ENCODE assay signal across 8 cellular contexts in the genomic region with DNA sequence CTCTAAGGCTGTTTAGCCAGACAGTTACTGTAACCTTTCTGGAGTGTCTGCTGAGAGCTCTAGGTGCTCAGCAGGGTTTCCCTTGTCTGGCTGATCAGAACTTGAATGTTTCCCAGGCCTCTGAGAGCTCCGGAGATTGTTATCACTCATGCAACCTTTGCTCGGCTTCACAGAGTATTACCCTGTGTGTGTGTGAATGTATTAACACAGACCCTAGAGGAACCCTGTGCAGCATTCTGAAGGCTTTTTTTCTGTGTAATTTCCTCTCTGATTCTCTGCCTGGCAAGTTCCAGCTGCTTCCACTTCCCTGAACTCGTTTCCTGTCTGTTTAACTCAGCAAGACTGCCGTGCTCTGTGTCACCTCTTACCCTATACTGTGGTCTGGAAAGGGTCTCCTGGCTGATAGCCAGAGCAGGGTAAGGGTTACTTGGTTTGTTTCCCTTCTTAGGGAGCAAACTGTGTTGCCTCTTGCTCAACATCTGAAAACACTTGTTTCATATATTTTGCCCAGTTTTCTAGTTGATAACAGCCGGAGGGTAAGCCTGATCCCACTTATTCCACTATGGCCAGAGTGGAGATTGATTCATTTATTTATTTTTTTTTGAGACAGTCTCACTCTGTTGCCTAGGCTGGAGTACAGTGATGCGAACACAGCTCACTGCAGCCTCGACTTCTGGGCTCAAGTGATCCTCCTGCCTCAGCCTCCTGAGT. TPM values are rescaled to one million over a fixed set of nuclear protein-coding genes. Genes with fewer than 3 reads are reported as not detected.
DNase-seq lines count a peak whose midpoint lies in the region; ATAC-seq and TF ChIP-seq lines count a peak whose summit lies in the region.

No MANE protein-coding gene starts in this region.

- no peak overlapping the region for H3K4me2 ChIP-seq in mesendoderm (ENCODE audit: low read length)

- H3K56ac ChIP-seq in mesendoderm (ENCODE audit: low read length): no peak overlapping the region

- peaks cover 27% of the 10 kb centered on the region for H3K36me3 Mint-ChIP-seq in brain

- CTCF ChIA-PET in AG04450 (lab: Charles Lee): interaction anchor here (0.5 to 1.6 kb wide), 3 partner anchors 70 to 178 kb away, joined by 4 to 8 read pairs (median 6); no protein-coding TSS in a partner anchor

- no peaks in the 10 kb centered on the region for H3K79me2 ChIP-seq in mesendoderm (ENCODE audit: control insufficient read depth, insufficient read depth, low read length)

- H3K27ac ChIP-seq in AG04450 (ENCODE audit: low read depth, low read length): peak overlapping the region; percentile 84
- H3K27ac ChIP-seq in KOPT-K1 (ENCODE audit: low read depth, low read length, poor library complexity, severe bottlenecking): peak overlapping the region; percentile 53
- peak overlapping the region; percentile 33 for H3K27ac ChIP-seq in mesendoderm (ENCODE audit: low read depth, low read length)

- H3K4me1 ChIP-seq in mesendoderm (ENCODE audit: control insufficient read depth, low read depth, low read length): no peaks in the 10 kb centered on the region

- H3K23ac ChIP-seq in mesendoderm (ENCODE audit: low read length): no peak overlapping the region

- DNase-seq in AG04450 (ENCODE audit: low read depth, low spot score): peak; percentile 8
- DNase-seq in mesendoderm: peak; percentile 43
- no peak for DNase-seq in epidermal melanocyte (ENCODE audit: insufficient read length, low spot score)
- no peak for DNase-seq in NCI-H146 (lab: John Stamatoyannopoulos, UW)

- no CpG with 5 or more reads among the region's 7 CpGs for WGBS in mesendoderm (ENCODE audit: extremely low coverage, insufficient coverage, low lambda C conversion rate)

- H3K79me1 ChIP-seq in mesendoderm (ENCODE audit: low read length): no peaks in the 10 kb centered on the region

- H3K4me3 ChIP-seq in AG04450 (ENCODE audit: low read depth, low read length) (no peak overlapping the region), mesendoderm (ENCODE audit: low read length) (no peak overlapping the region)

- peaks cover 20% of the 10 kb centered on the region for H3K4me1 Mint-ChIP-seq in brain

- H3K4me3 Mint-ChIP-seq in brain: peak overlapping the region in 1 of 5 experiments; percentile 15

- H2BK5ac ChIP-seq in mesendoderm (ENCODE audit: low read length): no peak overlapping the region

- no peak for ATAC-seq in GM18858 (IDR thresholded peaks at IDR 0.05; ENCODE audit: unreplicated experiment)
- ATAC-seq in HG03439 (IDR thresholded peaks at IDR 0.05; ENCODE audit: unreplicated experiment): no peak

- H3K27ac Mint-ChIP-seq in brain: peak overlapping the region in 4 of 5 experiments; percentile 21 to 92 (median 70)

- H3K36me3 ChIP-seq in KOPT-K1 (ENCODE audit: insufficient read depth, low read length) (peaks cover 64% of the 10 kb centered on the region), mesendoderm (ENCODE audit: control insufficient read depth, insufficient read depth, low read length) (no peaks in the 10 kb centered on the region)

- no peak overlapping the region for H4K8ac ChIP-seq in mesendoderm (ENCODE audit: low read depth, low read length)

- H3K9me3 Mint-ChIP-seq in brain: no peaks in the 10 kb centered on the region

- H3K9ac ChIP-seq in mesendoderm (ENCODE audit: low read length): no peak overlapping the region

- no peak overlapping the region for H4K5ac ChIP-seq in mesendoderm (ENCODE audit: low read length)

- no peak overlapping the region for H2BK120ac ChIP-seq in mesendoderm (ENCODE audit: low read depth, low read length)

- no peaks in the 10 kb centered on the region for H3K9me3 ChIP-seq in AG04450 (ENCODE audit: control insufficient read depth, insufficient read depth, low read length)
- H3K9me3 ChIP-seq in KOPT-K1 (ENCODE audit: insufficient read depth, low read length, poor library complexity, severe bottlenecking): no peaks in the 10 kb centered on the region

- H3K27me3 Mint-ChIP-seq in brain: no peaks in the 10 kb centered on the region

- no peak overlapping the region for H3K4ac ChIP-seq in mesendoderm (ENCODE audit: low read depth, low read length)

- TF ChIP-seq CTCF in AG04450 (IDR thresholded peaks at IDR 0.05; ENCODE audit: low read depth, low read length) (no peak), brain (conservative IDR thresholded peaks at IDR 0.05) (no peak)

- no peak overlapping the region for H2AK5ac ChIP-seq in mesendoderm (ENCODE audit: low read length)

- POLR2A ChIA-PET in AG04450 (lab: Yijun Ruan, JAX): interaction anchor here (0.7 to 1.8 kb wide), 2 partner anchors 22 to 33 kb away, joined by 3 to 12 read pairs; a partner anchor contains a TSS

- H3K27me3 ChIP-seq in AG04450 (ENCODE audit: control insufficient read depth, insufficient read depth, low read length) (no peaks in the 10 kb centered on the region), mesendoderm (ENCODE audit: insufficient read depth, low read length, poor library complexity) (no peaks in the 10 kb centered on the region)

- H3K18ac ChIP-seq in mesendoderm (ENCODE audit: low read length): no peak overlapping the region

- no peak overlapping the region for H2BK15ac ChIP-seq in mesendoderm (replicated peaks; ENCODE audit: low read depth)

RNA-seq across cellular contexts. Expression of a gene that starts 21.7 kb away (rescaled TPM):
- polyA plus RNA-seq in AG04450 (2011; rRNA removed) (26.2 and 32.4 TPM in 2 replicates), brain (ENCODE audit: insufficient read depth, low read depth, low replicate concordance) (53.6 TPM)
- 33.8 and 50.4 TPM in 2 replicates for polyA minus RNA-seq in AG04450 (2011; rRNA and poly(A)+ RNA removed)
- 35.9 TPM for polyA plus RNA-seq in mesendoderm (2013, experiment 1 of 2)
- 35.7 TPM for polyA plus RNA-seq in mesendoderm (2013, experiment 2 of 2)

RNA-seq across cellular contexts. Expression of a gene that starts 21.8 kb away (rescaled TPM):
- polyA plus RNA-seq in AG04450 (2011; rRNA removed) (8.5 and 10.9 TPM in 2 replicates), brain (ENCODE audit: insufficient read depth, low read depth, low replicate concordance) (12.9 TPM)
- 8.2 and 9.2 TPM in 2 replicates for polyA minus RNA-seq in AG04450 (2011; rRNA and poly(A)+ RNA removed)
- polyA plus RNA-seq in mesendoderm (2013, experiment 1 of 2): 9.4 TPM
- 8.9 TPM for polyA plus RNA-seq in mesendoderm (2013, experiment 2 of 2)

Comparison
In these comparisons a context has a peak if more than half of its experiments do, and no peak if none do; other contexts are left out.
1. DNase-seq: peak in AG04450 (single experiment) and mesendoderm (single experiment); none in epidermal melanocyte (single experiment) and NCI-H146 (single experiment).
2. H3K27ac ChIP-seq: peak in every context shown above with its lines; median percentile 84 in AG04450; 53 in KOPT-K1; 33 in mesendoderm.